Comparison of ENCODE assay signal across 1 cellular context in the genomic region with DNA sequence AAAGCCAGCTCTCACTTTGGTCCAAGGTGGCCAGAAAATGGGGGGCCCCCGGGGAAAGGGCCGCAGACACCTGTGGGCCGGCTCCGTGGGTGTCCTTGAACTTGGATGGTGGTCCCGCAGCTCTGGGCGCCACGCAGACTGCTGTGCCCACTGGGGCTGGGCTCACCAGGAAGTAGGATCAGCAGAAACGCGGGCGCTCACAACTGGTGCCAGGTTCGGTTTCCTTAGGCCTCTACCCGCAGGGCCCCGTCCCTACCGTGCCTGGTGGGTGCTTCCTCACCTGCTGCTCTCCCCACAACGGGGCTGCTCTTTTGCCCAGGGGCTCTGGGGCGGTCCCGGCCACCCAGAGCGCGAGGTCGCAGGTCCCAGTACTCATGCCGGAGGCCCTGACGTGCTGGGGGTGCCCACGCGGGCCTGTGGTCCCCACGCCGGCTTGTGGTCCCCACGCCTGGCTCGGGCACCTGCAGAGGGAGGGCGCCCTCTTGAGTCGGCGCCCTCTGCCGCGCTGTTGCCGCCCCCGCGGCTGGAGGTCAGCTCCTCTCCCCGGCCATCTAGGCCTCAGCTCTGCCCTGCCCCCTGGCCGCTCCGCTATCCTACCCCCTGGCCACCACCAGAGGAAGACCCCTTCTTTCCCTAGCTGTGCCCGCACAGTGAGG.
A peak's percentile ranks its signal among the peaks of the same experiment; 100 is the strongest.
TF ChIP-seq lines count a peak whose summit lies in the region.

No MANE protein-coding gene starts in this region.

TF ChIP-seq in K562, 482 proteins besides CTCF, POLR2A, EP300 and RAD21:
- TF ChIP-seq ZBTB49 (CRISPR knock-in tag; IDR thresholded peaks at IDR 0.05; ENCODE audit: borderline replicate concordance) (no peak), EGR1 (conservative IDR thresholded peaks at IDR 0.05) (0 out of 2 replicates have a peak, but pooled peaks have one; percentile 23)
TF ChIP-seq in K562: peak in this region for 1.
